In genomic region chrY:14340459-14341146, GRCh38 we compare ENCODE assay signal across 9 cellular contexts.
DNase-seq lines count a peak whose midpoint lies in the region; ATAC-seq and TF ChIP-seq lines count a peak whose summit lies in the region.
"Had no signal": no experiment of that assay in that cellular context is flagged by ENCODE, and none has a peak within 500 bp of the region (broad histone marks: within the 10 kb centered on the region; RNA-seq: fewer than 3 reads in every experiment).

No MANE protein-coding gene starts in this region.

- no peak for TF ChIP-seq EP300 in suprapubic skin (IDR thresholded peaks at IDR 0.05)

- no peak overlapping the region for H2AFZ ChIP-seq in hepatocyte

- no CpG with 5 or more reads among the region's 6 CpGs for WGBS in hepatocyte (ENCODE audit: low lambda C conversion rate, missing lambda C conversion rate)
- WGBS in suprapubic skin: no CpG with 5 or more reads among the region's 6 CpGs

- H3K9me3 ChIP-seq in hepatocyte (ENCODE audit: low read depth) (no peaks in the 10 kb centered on the region), suprapubic skin (no peaks in the 10 kb centered on the region)

- DNase-seq in Ammon's horn (ENCODE audit: low spot score) (peak; percentile 5), NCI-H2196 treated with DMSO at 0.1 percent for 48 hours (lab: John Stamatoyannopoulos, UW; ENCODE audit: unreplicated experiment) (peak; percentile 40), epithelial cell of esophagus (ENCODE audit: low read depth) (peak; percentile 81), hepatocyte (ENCODE audit: low spot score) (no peak), suprapubic skin (ENCODE audit: low spot score in 2 of 2) (no peak), AG08395 (ENCODE audit: low spot score) (no peak)

- no peaks in the 10 kb centered on the region for H3K9me2 ChIP-seq in hepatocyte (replicated peaks; ENCODE audit: insufficient read depth)

- ATAC-seq in GM21528 (IDR thresholded peaks at IDR 0.05; ENCODE audit: low FRiP score, unreplicated experiment) (peak; percentile 79), GM19023 (IDR thresholded peaks at IDR 0.05; ENCODE audit: unreplicated experiment) (no peak)
- ATAC-seq: K562 had no signal

- TF ChIP-seq CTCF in epithelial cell of esophagus (IDR thresholded peaks at IDR 0.05; ENCODE audit: insufficient read depth, low read depth, low read length, missing control alignments) (no peak), hepatocyte (IDR thresholded peaks at IDR 0.05; ENCODE audit: poor library complexity) (no peak), suprapubic skin (IDR thresholded peaks at IDR 0.05) (no peak)

- H3K36me3 ChIP-seq in hepatocyte (replicated peaks; ENCODE audit: insufficient read depth, low read depth) (no peaks in the 10 kb centered on the region), suprapubic skin (no peaks in the 10 kb centered on the region)

- H3K4me3 ChIP-seq in epithelial cell of esophagus (ENCODE audit: low read length) (no peak overlapping the region), hepatocyte (no peak overlapping the region), suprapubic skin (no peak overlapping the region)
- H3K4me3 ChIP-seq: K562 had no signal

- H3K4me2 ChIP-seq in hepatocyte: no peak overlapping the region

- H3K27me3 ChIP-seq in hepatocyte (no peaks in the 10 kb centered on the region), suprapubic skin (no peaks in the 10 kb centered on the region)

- no peak overlapping the region for H3K27ac ChIP-seq in hepatocyte
- no peak overlapping the region for H3K27ac ChIP-seq in suprapubic skin

- no peaks in the 10 kb centered on the region for H4K20me1 ChIP-seq in hepatocyte (ENCODE audit: insufficient read depth, poor library complexity, severe bottlenecking)

- no peak for TF ChIP-seq POLR2A in suprapubic skin (IDR thresholded peaks at IDR 0.05)

- H3K79me2 ChIP-seq in hepatocyte: no peaks in the 10 kb centered on the region

- H3K4me1 ChIP-seq in hepatocyte (ENCODE audit: insufficient read depth) (no peaks in the 10 kb centered on the region), suprapubic skin (no peaks in the 10 kb centered on the region)

Comparison
In these comparisons a context has a peak if more than half of its experiments do, and no peak if none do; other contexts are left out.
1. DNase-seq: peak in Ammon's horn (single experiment), NCI-H2196 treated with DMSO at 0.1 percent for 48 hours (single experiment) and epithelial cell of esophagus (single experiment); none in hepatocyte (single experiment), suprapubic skin (0 of 2) and AG08395 (single experiment).